ENCODE assay signal across 1 cellular context in the genomic region with DNA sequence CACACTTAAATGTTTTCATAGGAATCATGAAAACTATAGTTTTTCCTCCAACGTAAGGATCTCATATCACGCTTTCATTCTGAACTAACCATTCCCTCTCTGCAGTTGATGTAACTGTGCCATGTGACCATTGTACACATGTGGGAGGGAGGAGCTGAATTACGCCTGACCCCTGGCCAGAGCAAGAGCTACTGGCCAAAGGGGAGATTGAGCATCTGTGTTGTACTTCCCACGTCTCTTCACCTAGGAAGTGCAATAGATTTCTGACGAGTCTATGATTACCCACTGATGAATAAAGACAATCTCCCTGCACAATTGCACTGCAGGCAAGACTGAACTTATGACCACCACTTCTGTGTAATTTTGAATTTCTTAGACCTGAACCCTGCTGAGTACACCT.
TF ChIP-seq lines count a peak whose summit lies in the region.

No MANE protein-coding gene starts in this region.

TF ChIP-seq in HepG2, 621 proteins besides CTCF, POLR2A, EP300 and RAD21:
- TF ChIP-seq RFX5 (IDR thresholded peaks at IDR 0.05; ENCODE audit: low read depth, low read length): no peak
- no peak for TF ChIP-seq FOXC1 (CRISPR knock-in tag; IDR thresholded peaks at IDR 0.05; ENCODE audit: borderline replicate concordance)
- TF ChIP-seq ATF6 (CRISPR knock-in tag; conservative IDR thresholded peaks at IDR 0.05): no peak
- TF ChIP-seq ZNF282 (IDR thresholded peaks at IDR 0.05; ENCODE audit: partially characterized antibody): no peak
